ENCODE assay signal across 11 cellular contexts in genomic region chr10:103842605-103843004, GRCh38.
"Had no signal": no experiment of that assay in that cellular context is flagged by ENCODE, and none has a peak within 500 bp of the region (broad histone marks: within the 10 kb centered on the region; RNA-seq: fewer than 3 reads in every experiment).

No MANE protein-coding gene starts in this region.

- H3K4me3 Mint-ChIP-seq: activated naive CD4-positive, alpha-beta T cell treated with anti-CD3 and anti-CD28 coated beads, Interleukin-2, amount 50 U/mL, for 24 hours; brain; nephron; stimulated activated naive CD8-positive, alpha-beta T cell treated with anti-CD3 and anti-CD28 coated beads, Interleukin-15, amount 100 ng/mL, for 72 hours; T-helper 2 cell treated with Interferon-gamma antibody and Interleukin-4, amounts not matched to agents 5 μg/mL and 100 μg/mL, for 36 hours had no signal

- ATAC-seq: stimulated activated naive CD8-positive, alpha-beta T cell treated with anti-CD3 and anti-CD28 coated beads, Interleukin-15, amount 100 ng/mL, for 72 hours had no signal

- H3K9me3 ChIP-seq: testis had no signal

- H3K4me3 ChIP-seq: testis had no signal

- H3K9me3 Mint-ChIP-seq: activated naive CD4-positive, alpha-beta T cell treated with anti-CD3 and anti-CD28 coated beads, Interleukin-2, amount 50 U/mL, for 24 hours; brain; nephron; stimulated activated naive CD8-positive, alpha-beta T cell treated with anti-CD3 and anti-CD28 coated beads, Interleukin-15, amount 100 ng/mL, for 72 hours; T-helper 2 cell treated with Interferon-gamma antibody and Interleukin-4, amounts not matched to agents 5 μg/mL and 100 μg/mL, for 36 hours had no signal

- H3K27me3 ChIP-seq: testis had no signal

- H3K36me3 Mint-ChIP-seq: activated naive CD4-positive, alpha-beta T cell treated with anti-CD3 and anti-CD28 coated beads, Interleukin-2, amount 50 U/mL, for 24 hours; brain had no signal

- H3K27me3 Mint-ChIP-seq: activated naive CD4-positive, alpha-beta T cell treated with anti-CD3 and anti-CD28 coated beads, Interleukin-2, amount 50 U/mL, for 24 hours; brain; stimulated activated naive CD8-positive, alpha-beta T cell treated with anti-CD3 and anti-CD28 coated beads, Interleukin-15, amount 100 ng/mL, for 72 hours had no signal

- H3K27ac ChIP-seq: testis had no signal

- DNase-seq: activated CD4-positive, alpha-beta T cell treated with anti-CD3 and anti-CD28 coated beads, Interleukin-2, amount 50 U/mL, for 4 hours; activated T-cell treated with anti-CD3 and anti-CD28 coated beads, Interleukin-2, amount 50 U/mL, for 1 hour; amniotic stem cell; mammary epithelial cell; stimulated activated CD4-positive, alpha-beta T cell treated with anti-CD3 and anti-CD28 coated beads, Interleukin-4, amount 100 ng/mL, for 4 hours; stimulated activated naive CD8-positive, alpha-beta T cell treated with anti-CD3 and anti-CD28 coated beads, Interleukin-15, amount 100 ng/mL, for 72 hours; testis had no signal

- H3K27ac Mint-ChIP-seq: activated naive CD4-positive, alpha-beta T cell treated with anti-CD3 and anti-CD28 coated beads, Interleukin-2, amount 50 U/mL, for 24 hours; nephron; stimulated activated naive CD8-positive, alpha-beta T cell treated with anti-CD3 and anti-CD28 coated beads, Interleukin-15, amount 100 ng/mL, for 72 hours; T-helper 2 cell treated with Interferon-gamma antibody and Interleukin-4, amounts not matched to agents 5 μg/mL and 100 μg/mL, for 36 hours had no signal
